16 cellular contexts compared by ENCODE assay signal in genomic region chr18:44916429-44917183, GRCh38.
DNase-seq lines count a peak whose midpoint lies in the region; ATAC-seq and TF ChIP-seq lines count a peak whose summit lies in the region.
"Had no signal": no experiment of that assay in that cellular context is flagged by ENCODE, and none has a peak within 500 bp of the region (broad histone marks: within the 10 kb centered on the region; RNA-seq: fewer than 3 reads in every experiment).

No MANE protein-coding gene starts in this region.

- peak; percentile 21 for ATAC-seq in body of pancreas
- peak; percentile 50 for ATAC-seq in left lung

- intact Hi-C loops in body of pancreas (cut with DNase I) (no loop called here), left lung (cut with DNase I) (no loop called here), sigmoid colon (cut with DNase I) (no loop called here), vagina (cut with DNase I) (no loop called here)

- no peak overlapping the region for H3K4me3 ChIP-seq in body of pancreas
- no peak overlapping the region for H3K4me3 ChIP-seq in left lung
- H3K4me3 ChIP-seq in sigmoid colon, result no peak overlapping the region
- no peak overlapping the region for H3K4me3 ChIP-seq in vagina
- H3K4me3 ChIP-seq: psoas muscle, spleen had no signal

- peaks cover 77% of the 10 kb centered on the region for H3K4me1 ChIP-seq in body of pancreas
- peaks cover 5 to 7% of the 10 kb centered on the region in 2 donors for H3K4me1 ChIP-seq in left lung
- H3K4me1 ChIP-seq in sigmoid colon, result peaks cover 0 to 47% (median 34%) of the 10 kb centered on the region in 4 donors
- H3K4me1 ChIP-seq in vagina, result peaks cover 37% of the 10 kb centered on the region

- no peaks in the 10 kb centered on the region for H3K9me3 ChIP-seq in body of pancreas
- H3K9me3 ChIP-seq in left lung, result no peaks in the 10 kb centered on the region
- H3K9me3 ChIP-seq in sigmoid colon, result no peaks in the 10 kb centered on the region
- no peaks in the 10 kb centered on the region for H3K9me3 ChIP-seq in vagina
- H3K9me3 ChIP-seq: psoas muscle, spleen had no signal

- no peak for TF ChIP-seq CTCF in body of pancreas (IDR thresholded peaks at IDR 0.05)
- no peak for TF ChIP-seq CTCF in left lung (IDR thresholded peaks at IDR 0.05)
- no peak for TF ChIP-seq CTCF in sigmoid colon (IDR thresholded peaks at IDR 0.05)
- TF ChIP-seq CTCF in vagina (IDR thresholded peaks at IDR 0.05), result no peak

- no peak for TF ChIP-seq EP300 in sigmoid colon (IDR thresholded peaks at IDR 0.05)

- DNase-seq in body of pancreas (peak in 1 of 4 donors; percentile 39), left lung (no peak), sigmoid colon (no peak), vagina (ENCODE audit: extremely low spot score in 2 of 2) (no peak), NCI-H1436 (lab: John Stamatoyannopoulos, UW) (no peak), NOMO-1 (lab: John Stamatoyannopoulos, UW; ENCODE audit: unreplicated experiment in 2 of 2) (no peak), AG08396 (ENCODE audit: low spot score) (no peak)
- DNase-seq: activated CD4-positive, alpha-beta memory T cell treated with anti-CD3 and anti-CD28 coated beads, Interleukin-2, amount 10 ng/mL, durations not matched to agents 7 days and 5 days; activated T-cell treated with anti-CD3 and anti-CD28 coated beads for 4 hours; Karpas-422; NCI-H1930; SIG-M5; spleen; stimulated activated CD4-positive, alpha-beta T cell treated with anti-CD3 and anti-CD28 coated beads, Interleukin-4, amount 100 ng/mL, for 4 hours had no signal

- H3K27me3 ChIP-seq in body of pancreas (no peaks in the 10 kb centered on the region), left lung (no peaks in the 10 kb centered on the region), sigmoid colon (no peaks in the 10 kb centered on the region), vagina (no peaks in the 10 kb centered on the region)
- H3K27me3 ChIP-seq: spleen had no signal

- WGBS in body of pancreas, 2 donors, result 31 to 37% methylated on average over 3 of the region's 3 CpGs
- 80 to 88% methylated on average over 3 of the region's 3 CpGs for WGBS in sigmoid colon, 2 donors

- TF ChIP-seq POLR2A in body of pancreas (IDR thresholded peaks at IDR 0.05) (no peak), sigmoid colon (IDR thresholded peaks at IDR 0.05) (no peak), vagina (IDR thresholded peaks at IDR 0.05) (no peak)

- no peaks in the 10 kb centered on the region for H3K36me3 ChIP-seq in body of pancreas (replicated peaks in 1 of 2; ENCODE audit: insufficient read depth in 1 of 2, low read depth in 2 of 2)
- no peaks in the 10 kb centered on the region for H3K36me3 ChIP-seq in left lung
- no peaks in the 10 kb centered on the region for H3K36me3 ChIP-seq in sigmoid colon
- H3K36me3 ChIP-seq in vagina, result no peaks in the 10 kb centered on the region
- H3K36me3 ChIP-seq: spleen had no signal

- H3K27ac ChIP-seq in body of pancreas (peak overlapping the region; percentile 56 to 90 (median 85)), left lung (peak overlapping the region in 1 of 2 donors; percentile 9), sigmoid colon (peak overlapping the region; percentile 50 to 71 (median 64)), vagina (peak overlapping the region; percentile 67)
- H3K27ac ChIP-seq: psoas muscle, spleen, VCaP had no signal
